18 cellular contexts compared by ENCODE assay signal in the genomic region with DNA sequence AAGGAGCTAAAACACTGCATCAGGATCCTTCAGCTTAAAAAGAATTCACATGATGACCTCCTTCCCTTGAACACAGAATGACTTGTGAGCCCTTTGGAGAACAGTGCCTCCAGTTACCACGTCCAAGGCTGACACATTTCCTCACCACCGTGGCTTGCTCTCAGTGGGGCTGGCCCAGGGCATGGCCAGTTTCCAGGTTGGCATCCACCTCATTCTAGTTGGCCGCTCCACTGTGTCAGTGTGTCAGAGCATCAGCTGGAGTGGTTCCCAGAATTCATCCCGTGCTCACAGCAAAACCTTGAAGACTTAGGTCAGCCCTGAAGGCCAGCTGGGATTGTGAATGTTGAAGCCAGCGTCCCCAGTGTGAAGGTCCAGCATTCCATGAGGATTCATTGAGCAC.
DNase-seq lines count a peak whose midpoint lies in the region; ATAC-seq, FAIRE-seq and TF ChIP-seq lines count a peak whose summit lies in the region.
"Had no signal": no experiment of that assay in that cellular context is flagged by ENCODE, and none has a peak within 500 bp of the region (broad histone marks: within the 10 kb centered on the region; RNA-seq: fewer than 3 reads in every experiment).

No MANE protein-coding gene starts in this region.

- intact Hi-C loops in mammary epithelial cell (cut with micrococcal nuclease) (no loop called here), right cardiac atrium (cut with DNase I) (no loop called here)

- FAIRE-seq in GM12891 (lab: Jason Lieb, UNC) = no peak

- CTCF ChIA-PET in mammary epithelial cell (lab: Charles Lee; ENCODE audit: low non-redundant PET) = interaction anchor here (0.6 to 0.9 kb wide), 2 partner anchors 218 to 570 kb away, joined by 3 to 6 read pairs; no protein-coding TSS in a partner anchor

- TF ChIP-seq CTCF in AG09309 (IDR thresholded peaks at IDR 0.05; ENCODE audit: control insufficient read depth, insufficient read depth, low read depth, low read length, missing control alignments) = no peak
- no peak for TF ChIP-seq CTCF in mammary epithelial cell (conservative IDR thresholded peaks at IDR 0.05 in 1 of 2, IDR thresholded peaks at IDR 0.05 in 1 of 2; ENCODE audit: extremely low read depth in 1 of 2, insufficient read depth in 1 of 2, low read depth in 1 of 2, low read length in 2 of 2)

- WGBS in mammary epithelial cell (ENCODE audit: low coverage, missing lambda C conversion rate) = 5% methylated on average over 4 of the region's 5 CpGs
- 45% methylated on average over 5 of the region's 5 CpGs for WGBS in right cardiac atrium

- H3K4me2 ChIP-seq in mammary epithelial cell (ENCODE audit: insufficient read depth, low read depth, low read length) = no peak overlapping the region

- H3K36me3 ChIP-seq in mammary epithelial cell (ENCODE audit: insufficient read depth, low read length) = no peaks in the 10 kb centered on the region
- H3K36me3 ChIP-seq: HAP-1 had no signal

- TF ChIP-seq POLR2A in GM12891 (IDR thresholded peaks at IDR 0.05; ENCODE audit: low read depth, low read length) = no peak

- H3K4me1 ChIP-seq in mammary epithelial cell (ENCODE audit: insufficient read depth, low read length) = peaks cover 34% of the 10 kb centered on the region
- no peaks in the 10 kb centered on the region for H3K4me1 ChIP-seq in right cardiac atrium (ENCODE audit: control insufficient read depth, insufficient read depth, low read length)
- H3K4me1 ChIP-seq: HAP-1 had no signal

- H3K4me3 ChIP-seq in AG09309 (ENCODE audit: control insufficient read depth, low read depth, low read length) = no peak overlapping the region
- no peak overlapping the region for H3K4me3 ChIP-seq in mammary epithelial cell (replicated peaks in 1 of 3; ENCODE audit: insufficient read depth in 1 of 3, low read depth in 2 of 3, low read length in 3 of 3)
- no peak overlapping the region for H3K4me3 ChIP-seq in right cardiac atrium (ENCODE audit: low read length)
- H3K4me3 ChIP-seq: HAP-1 had no signal

- no peaks in the 10 kb centered on the region for H4K20me1 ChIP-seq in mammary epithelial cell (ENCODE audit: insufficient read depth, low read length)

- peak; percentile 29 for DNase-seq in AG09309 (ENCODE audit: low read depth)
- DNase-seq in HS-5 (ENCODE audit: low read depth) = peak; percentile 59
- peak; percentile 72 for DNase-seq in mammary epithelial cell
- DNase-seq in right cardiac atrium = peak; percentile 59 to 82 (median 78)
- DNase-seq in GM12891 (ENCODE audit: insufficient read length, low spot score) = no peak
- no peak for DNase-seq in ACHN
- no peak for DNase-seq in NOMO-1 treated with DMSO at 0.1 percent for 48 hours (lab: John Stamatoyannopoulos, UW; ENCODE audit: unreplicated experiment)
- DNase-seq in activated CD4-positive, alpha-beta T cell treated with anti-CD3 and anti-CD28 coated beads, Interleukin-2, amount 50 U/mL, for 48 hours = no peak
- DNase-seq: activated CD4-positive, alpha-beta T cell treated with anti-CD3 and anti-CD28 coated beads for 48 hours; activated CD8-positive, alpha-beta memory T cell treated with anti-CD3 and anti-CD28 coated beads, Interleukin-2, amount 50 U/mL, for 4 hours; activated gamma-delta T cell; CD8-positive, alpha-beta T cell; DMS79; erythroblast; IMR-90; NCI-H2029 treated with DMSO at 0.1 percent for 48 hours; retina had no signal

- H3K9ac ChIP-seq in mammary epithelial cell (ENCODE audit: insufficient read depth, low read length) = no peak overlapping the region

- no peaks in the 10 kb centered on the region for H3K27me3 ChIP-seq in mammary epithelial cell (ENCODE audit: insufficient read depth, low read length)
- H3K27me3 ChIP-seq in right cardiac atrium (ENCODE audit: control insufficient read depth, insufficient read depth) = peaks cover 2% of the 10 kb centered on the region

- no TSS peak for BruUV-seq in mammary epithelial cell (replicated peaks; lab: Mats Ljungman, UMichigan)

- H3K27ac ChIP-seq in mammary epithelial cell (ENCODE audit: insufficient read depth, low read depth, low read length) (no peak overlapping the region), right cardiac atrium (ENCODE audit: low read length) (no peak overlapping the region)

- H3K79me2 ChIP-seq in mammary epithelial cell (ENCODE audit: insufficient read depth, low read length) = no peaks in the 10 kb centered on the region

- peak; percentile 93 for ATAC-seq in right cardiac atrium
- ATAC-seq: CD8-positive, alpha-beta T cell had no signal

- in situ Hi-C loops in mammary epithelial cell (cut with MboI; ENCODE audit: low sequenced_read_pairs in 2 of 2) (no loop called here), ACHN (cut with HindIII; ENCODE audit: low pct_ligation_motif_present, low pct_unique_long_range_greater_than_20kb, low sequenced_read_pairs) (no loop called here)

- dilution Hi-C loops in mammary epithelial cell (cut with HindIII; ENCODE audit: low sequenced_read_pairs) = no loop called here

- no peak overlapping the region for H2AFZ ChIP-seq in mammary epithelial cell (ENCODE audit: low read depth, low read length)

- H3K9me3 ChIP-seq in mammary epithelial cell (replicated peaks; ENCODE audit: insufficient read depth, low read length) (no peaks in the 10 kb centered on the region), right cardiac atrium (ENCODE audit: control insufficient read depth, low read length) (no peaks in the 10 kb centered on the region)
- H3K9me3 ChIP-seq: HAP-1 had no signal

TF ChIP-seq in GM12891, 5 proteins besides CTCF, POLR2A, EP300 and RAD21:
- no peak for TF ChIP-seq POU2F2 (IDR thresholded peaks at IDR 0.05; ENCODE audit: low read depth, low read length)
- no peak for TF ChIP-seq POLR2AphosphoS5 (IDR thresholded peaks at IDR 0.05; ENCODE audit: low read depth, low read length)
- TF ChIP-seq SPI1 (IDR thresholded peaks at IDR 0.05; ENCODE audit: low read depth, low read length) = no peak
- TF ChIP-seq TAF1 (IDR thresholded peaks at IDR 0.05; ENCODE audit: low read depth, low read length) = no peak
- no peak for TF ChIP-seq PAX5 (IDR thresholded peaks at IDR 0.05; ENCODE audit: insufficient read depth, low read length, severe bottlenecking)

Comparison
In these comparisons a context has a peak if more than half of its experiments do, and no peak if none do; other contexts are left out.
1. DNase-seq: peak in AG09309 (single experiment), HS-5 (single experiment), mammary epithelial cell (single experiment) and right cardiac atrium (3 of 3); none in GM12891 (single experiment), ACHN (single experiment), NOMO-1 treated with DMSO at 0.1 percent for 48 hours (single experiment) and activated CD4-positive, alpha-beta T cell treated with anti-CD3 and anti-CD28 coated beads, Interleukin-2, amount 50 U/mL, for 48 hours (0 of 2).